27 cellular contexts compared by ENCODE assay signal in the genomic region with DNA sequence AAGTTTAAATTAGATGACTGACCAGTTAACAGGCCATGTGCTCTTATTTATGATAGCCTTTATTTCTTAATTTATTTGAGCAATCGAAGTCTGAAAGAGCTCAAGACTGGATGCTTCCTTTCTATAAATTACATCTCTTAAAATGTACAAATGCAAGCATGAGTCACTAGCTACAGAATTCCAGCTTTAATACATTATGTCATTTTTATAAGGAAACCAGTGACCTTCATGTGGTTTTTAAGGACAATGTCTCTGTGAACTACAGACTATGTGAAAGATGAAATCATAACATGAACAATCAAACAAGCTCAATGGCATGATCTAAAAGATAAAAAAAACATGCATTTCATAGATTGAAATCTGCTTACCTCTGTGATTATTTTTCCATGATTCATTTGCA. TPM values are rescaled to one million over a fixed set of nuclear protein-coding genes. Genes with fewer than 3 reads are reported as not detected.
"Had no signal": no experiment of that assay in that cellular context is flagged by ENCODE, and none has a peak within 500 bp of the region (broad histone marks: within the 10 kb centered on the region; RNA-seq: fewer than 3 reads in every experiment).

No MANE protein-coding gene starts in this region.

- H3K9ac ChIP-seq: neural progenitor cell had no signal

- H3K4me2 ChIP-seq: neural progenitor cell had no signal

- H3K27me3 ChIP-seq: neural progenitor cell, right lobe of liver, suprapubic skin had no signal

- H3K4me1 ChIP-seq: heart left ventricle, left lung, neural progenitor cell, right lobe of liver, suprapubic skin, tibial nerve had no signal

- H3K27ac ChIP-seq: heart left ventricle, left lung, neural progenitor cell, right lobe of liver, skin epidermis, suprapubic skin, tibial nerve had no signal

- H3K9me3 ChIP-seq: heart left ventricle, left lung, right lobe of liver, suprapubic skin, tibial nerve had no signal

- FAIRE-seq: urothelium cell line had no signal

- DNase-seq: activated B cell treated with CpG ODN at 0.5 μM for 24 hours; activated CD4-positive, alpha-beta T cell treated with anti-CD3 and anti-CD28 coated beads for 36 hours; activated CD4-positive, alpha-beta T cell treated with anti-CD3 and anti-CD28 coated beads, Interleukin-2, amount 50 U/mL, for 48 hours; activated effector memory CD4-positive, alpha-beta T cell treated with Interleukin-2 at 50 U/mL for 16 hours; activated naive CD4-positive, alpha-beta T cell treated with anti-CD3 and anti-CD28 coated beads for 36 hours; activated T-cell treated with anti-CD3 and anti-CD28 coated beads, Interleukin-2, amount 50 U/mL, for 48 hours; amygdala; cortex of kidney; heart left ventricle; immature natural killer cell; left lung; naive thymus-derived CD8-positive, alpha-beta T cell; posterior cingulate gyrus; right lobe of liver; stimulated activated CD4-positive, alpha-beta T cell treated with anti-CD3 and anti-CD28 coated beads, Interleukin-2, amount 100 ng/mL, for 24 hours; stimulated activated naive CD8-positive, alpha-beta T cell treated with anti-CD3 and anti-CD28 coated beads, Interleukin-15, amount 100 ng/mL, for 72 hours; T1000 had no signal

- H2AFZ ChIP-seq: neural progenitor cell had no signal

- H3K9me3 Mint-ChIP-seq: activated B cell treated with CpG ODN at 0.5 μM for 24 hours; activated naive CD4-positive, alpha-beta T cell treated with anti-CD3 and anti-CD28 coated beads for 36 hours; neural progenitor cell; stimulated activated effector memory CD8-positive, alpha-beta T cell treated with anti-CD3 and anti-CD28 coated beads, Interleukin-12 subunit alpha, Interleukin-12 subunit beta, amount 100 ng/mL, for 72 hours; stimulated activated naive CD8-positive, alpha-beta T cell treated with anti-CD3 and anti-CD28 coated beads, Interleukin-15, amount 100 ng/mL, for 72 hours had no signal

- H3K4me3 ChIP-seq: heart left ventricle, left lung, lung, neural progenitor cell, right lobe of liver, skin epidermis, suprapubic skin, tibial nerve had no signal

- ATAC-seq: activated CD4-positive, alpha-beta T cell treated with anti-CD3 and anti-CD28 coated beads for 36 hours; heart left ventricle; left lung; naive thymus-derived CD8-positive, alpha-beta T cell; right lobe of liver; stimulated activated effector memory CD8-positive, alpha-beta T cell treated with anti-CD3 and anti-CD28 coated beads, Interleukin-12 subunit alpha, Interleukin-12 subunit beta, amount 100 ng/mL, for 72 hours; stimulated activated naive CD8-positive, alpha-beta T cell treated with anti-CD3 and anti-CD28 coated beads, Interleukin-15, amount 100 ng/mL, for 72 hours had no signal

- H3K36me3 ChIP-seq: heart left ventricle, left lung, neural progenitor cell, right lobe of liver, suprapubic skin, tibial nerve had no signal

- H3K4me3 Mint-ChIP-seq: activated B cell treated with CpG ODN at 0.5 μM for 24 hours; activated CD4-positive, alpha-beta T cell treated with anti-CD3 and anti-CD28 coated beads for 36 hours; activated naive CD4-positive, alpha-beta T cell treated with anti-CD3 and anti-CD28 coated beads for 36 hours; immature natural killer cell; naive thymus-derived CD8-positive, alpha-beta T cell; neural progenitor cell; stimulated activated effector memory CD8-positive, alpha-beta T cell treated with anti-CD3 and anti-CD28 coated beads, Interleukin-12 subunit alpha, Interleukin-12 subunit beta, amount 100 ng/mL, for 72 hours; stimulated activated naive CD8-positive, alpha-beta T cell treated with anti-CD3 and anti-CD28 coated beads, Interleukin-15, amount 100 ng/mL, for 72 hours had no signal

- H3K27me3 Mint-ChIP-seq: activated B cell treated with CpG ODN at 0.5 μM for 24 hours; activated CD4-positive, alpha-beta T cell treated with anti-CD3 and anti-CD28 coated beads for 36 hours; naive thymus-derived CD8-positive, alpha-beta T cell; stimulated activated naive CD8-positive, alpha-beta T cell treated with anti-CD3 and anti-CD28 coated beads, Interleukin-15, amount 100 ng/mL, for 72 hours had no signal

- H3K27ac Mint-ChIP-seq: activated B cell treated with CpG ODN at 0.5 μM for 24 hours; activated CD4-positive, alpha-beta T cell treated with anti-CD3 and anti-CD28 coated beads for 36 hours; activated naive CD4-positive, alpha-beta T cell treated with anti-CD3 and anti-CD28 coated beads for 36 hours; immature natural killer cell; naive thymus-derived CD8-positive, alpha-beta T cell; neural progenitor cell; stimulated activated effector memory CD8-positive, alpha-beta T cell treated with anti-CD3 and anti-CD28 coated beads, Interleukin-12 subunit alpha, Interleukin-12 subunit beta, amount 100 ng/mL, for 72 hours; stimulated activated naive CD8-positive, alpha-beta T cell treated with anti-CD3 and anti-CD28 coated beads, Interleukin-15, amount 100 ng/mL, for 72 hours had no signal

- H3K36me3 Mint-ChIP-seq: immature natural killer cell; naive thymus-derived CD8-positive, alpha-beta T cell; neural progenitor cell; stimulated activated effector memory CD8-positive, alpha-beta T cell treated with anti-CD3 and anti-CD28 coated beads, Interleukin-12 subunit alpha, Interleukin-12 subunit beta, amount 100 ng/mL, for 72 hours had no signal

- H3K4me1 Mint-ChIP-seq: activated B cell treated with CpG ODN at 0.5 μM for 24 hours; activated CD4-positive, alpha-beta T cell treated with anti-CD3 and anti-CD28 coated beads for 36 hours; immature natural killer cell; naive thymus-derived CD8-positive, alpha-beta T cell; neural progenitor cell; stimulated activated effector memory CD8-positive, alpha-beta T cell treated with anti-CD3 and anti-CD28 coated beads, Interleukin-12 subunit alpha, Interleukin-12 subunit beta, amount 100 ng/mL, for 72 hours; stimulated activated naive CD8-positive, alpha-beta T cell treated with anti-CD3 and anti-CD28 coated beads, Interleukin-15, amount 100 ng/mL, for 72 hours had no signal

RNA-seq across cellular contexts. Expression of gene HTR2C, which starts 15.4 kb away (rescaled TPM):
- total RNA-seq: activated B cell treated with CpG ODN at 0.5 μM for 24 hours; activated CD4-positive, alpha-beta T cell treated with anti-CD3 and anti-CD28 coated beads for 36 hours; activated naive CD4-positive, alpha-beta T cell treated with anti-CD3 and anti-CD28 coated beads for 36 hours; epithelial cell of proximal tubule; heart left ventricle; kidney epithelial cell; left lung; naive thymus-derived CD8-positive, alpha-beta T cell; omental fat pad; right lobe of liver; suprapubic skin had no signal
- polyA plus RNA-seq: heart left ventricle; immature natural killer cell; lung; naive thymus-derived CD8-positive, alpha-beta T cell had no signal
